ENCODE assay signal across 16 cellular contexts in the genomic region with DNA sequence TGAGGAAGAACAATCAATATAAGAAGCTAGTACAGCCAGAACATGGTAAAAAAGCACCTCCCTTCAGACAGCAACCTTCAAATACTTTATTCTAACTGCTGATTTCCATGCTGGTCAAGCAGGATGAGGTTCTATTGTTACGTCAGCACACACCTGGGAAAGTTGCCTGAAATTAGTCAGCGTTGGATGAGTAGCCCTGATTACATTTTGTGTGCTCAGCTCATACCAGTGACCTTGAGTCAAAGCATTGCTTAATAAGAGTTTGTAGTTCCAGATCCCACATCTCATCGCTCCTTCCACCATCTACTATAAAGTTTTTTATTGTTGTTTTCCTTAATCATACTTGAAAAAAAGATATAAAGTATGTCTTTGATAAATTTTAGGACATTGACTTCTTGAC.
A peak's percentile ranks its signal among the peaks of the same experiment; 100 is the strongest.
DNase-seq lines count a peak whose midpoint lies in the region; ATAC-seq and TF ChIP-seq lines count a peak whose summit lies in the region.
"Had no signal": no experiment of that assay in that cellular context is flagged by ENCODE, and none has a peak within 500 bp of the region (broad histone marks: within the 10 kb centered on the region; RNA-seq: fewer than 3 reads in every experiment).

No MANE protein-coding gene starts in this region.

- H3K79me2 ChIP-seq in GM23248 (ENCODE audit: insufficient read depth): no peaks in the 10 kb centered on the region

- no peaks in the 10 kb centered on the region for H3K36me3 ChIP-seq in GM23248 (ENCODE audit: low read depth)
- no peaks in the 10 kb centered on the region for H3K36me3 ChIP-seq in prostate gland

- intact Hi-C loops in prostate gland (cut with DNase I) (no loop called here), Right ventricle myocardium superior (cut with DNase I) (no loop called here)

- no peaks in the 10 kb centered on the region for H3K27me3 ChIP-seq in GM23248 (replicated peaks; ENCODE audit: insufficient read depth)
- no peaks in the 10 kb centered on the region for H3K27me3 ChIP-seq in prostate gland (replicated peaks; ENCODE audit: insufficient read depth)

- H4K20me1 ChIP-seq in GM23248 (ENCODE audit: insufficient read depth): no peaks in the 10 kb centered on the region

- WGBS in GM23248 (ENCODE audit: low coverage in 1 of 2, low lambda C conversion rate in 2 of 2, missing lambda C conversion rate in 2 of 2), 2 experiments: 2 to 4% methylated on average over 3 of the region's 3 CpGs
- 21% methylated on average over 3 of the region's 3 CpGs for WGBS in prostate gland

- H3F3A ChIP-seq in GM23248 (ENCODE audit: insufficient read depth): peaks cover 18% of the 10 kb centered on the region; the same call in 1 of the 2 replicates

- peak overlapping the region; percentile 46 for H3K27ac ChIP-seq in GM23248
- H3K27ac ChIP-seq in prostate gland: no peak overlapping the region
- H3K27ac ChIP-seq: psoas muscle had no signal

- peak overlapping the region; percentile 53 for H3K4me2 ChIP-seq in GM23248 (ENCODE audit: unreplicated experiment)

- peaks cover 27% of the 10 kb centered on the region for H3K4me1 ChIP-seq in GM23248 (ENCODE audit: insufficient read depth)
- H3K4me1 ChIP-seq in prostate gland (replicated peaks): no peaks in the 10 kb centered on the region
- H3K4me1 ChIP-seq: psoas muscle had no signal

- TF ChIP-seq CTCF in fibroblast of mammary gland (conservative IDR thresholded peaks at IDR 0.05; ENCODE audit: control insufficient read depth, insufficient read depth, low read depth, low read length) (no peak), prostate gland (IDR thresholded peaks at IDR 0.05) (no peak)

- no peak for ATAC-seq in Right ventricle myocardium superior (ENCODE audit: poor library complexity)
- ATAC-seq: CD8-positive, alpha-beta T cell; HCT116; psoas muscle; stimulated activated naive CD8-positive, alpha-beta T cell treated with anti-CD3 and anti-CD28 coated beads, Interleukin-15, Interleukin-2, amounts not matched to agents 100 U/mL and 50 U/mL, for 24 hours had no signal

- DNase-seq in GM23248 (peak; percentile 93), SW480 (ENCODE audit: low spot score) (peak; percentile 24), fibroblast of mammary gland (ENCODE audit: low read depth) (peak; percentile 97), prostate gland (ENCODE audit: low spot score) (peak; percentile 5), cerebellar cortex (ENCODE audit: low spot score) (no peak), NCI-H2227 (lab: John Stamatoyannopoulos, UW; ENCODE audit: unreplicated experiment) (no peak), Right ventricle myocardium superior (no peak), Ammon's horn (ENCODE audit: low spot score) (no peak)
- DNase-seq: CD8-positive, alpha-beta T cell; midbrain; NCI-H1930; psoas muscle; stimulated activated CD4-positive, alpha-beta T cell treated with anti-CD3 and anti-CD28 coated beads, Interleukin-4, amount 100 ng/mL, for 24 hours; stimulated activated naive CD8-positive, alpha-beta T cell treated with anti-CD3 and anti-CD28 coated beads, Interleukin-15, Interleukin-2, amounts not matched to agents 100 U/mL and 50 U/mL, for 24 hours; T-helper 9 cell had no signal

- H3K4me3 ChIP-seq in GM23248: no peak overlapping the region
- no peak overlapping the region for H3K4me3 ChIP-seq in fibroblast of mammary gland (ENCODE audit: control insufficient read depth, low read depth, low read length)
- no peak overlapping the region for H3K4me3 ChIP-seq in prostate gland
- H3K4me3 ChIP-seq: psoas muscle had no signal

- no peak overlapping the region for H2AFZ ChIP-seq in GM23248

- H3K9me3 ChIP-seq in GM23248 (ENCODE audit: low read depth) (no peaks in the 10 kb centered on the region), prostate gland (no peaks in the 10 kb centered on the region)
- H3K9me3 ChIP-seq: psoas muscle had no signal

- in situ Hi-C loops in GM23248 (cut with MboI): no loop called here

- H3K9ac ChIP-seq in GM23248: no peak overlapping the region

- no peaks in the 10 kb centered on the region for H3K9me2 ChIP-seq in GM23248 (ENCODE audit: insufficient read depth)

- no peak for TF ChIP-seq POLR2A in prostate gland (IDR thresholded peaks at IDR 0.05)

Comparison
In these comparisons a context has a peak if more than half of its experiments do, and no peak if none do; other contexts are left out.
1. DNase-seq: peak in GM23248 (single experiment), SW480 (single experiment), fibroblast of mammary gland (single experiment) and prostate gland (single experiment); none in cerebellar cortex (single experiment), NCI-H2227 (single experiment), Right ventricle myocardium superior (single experiment) and Ammon's horn (single experiment).